Comparison of ENCODE assay signal across 8 cellular contexts in the genomic region with DNA sequence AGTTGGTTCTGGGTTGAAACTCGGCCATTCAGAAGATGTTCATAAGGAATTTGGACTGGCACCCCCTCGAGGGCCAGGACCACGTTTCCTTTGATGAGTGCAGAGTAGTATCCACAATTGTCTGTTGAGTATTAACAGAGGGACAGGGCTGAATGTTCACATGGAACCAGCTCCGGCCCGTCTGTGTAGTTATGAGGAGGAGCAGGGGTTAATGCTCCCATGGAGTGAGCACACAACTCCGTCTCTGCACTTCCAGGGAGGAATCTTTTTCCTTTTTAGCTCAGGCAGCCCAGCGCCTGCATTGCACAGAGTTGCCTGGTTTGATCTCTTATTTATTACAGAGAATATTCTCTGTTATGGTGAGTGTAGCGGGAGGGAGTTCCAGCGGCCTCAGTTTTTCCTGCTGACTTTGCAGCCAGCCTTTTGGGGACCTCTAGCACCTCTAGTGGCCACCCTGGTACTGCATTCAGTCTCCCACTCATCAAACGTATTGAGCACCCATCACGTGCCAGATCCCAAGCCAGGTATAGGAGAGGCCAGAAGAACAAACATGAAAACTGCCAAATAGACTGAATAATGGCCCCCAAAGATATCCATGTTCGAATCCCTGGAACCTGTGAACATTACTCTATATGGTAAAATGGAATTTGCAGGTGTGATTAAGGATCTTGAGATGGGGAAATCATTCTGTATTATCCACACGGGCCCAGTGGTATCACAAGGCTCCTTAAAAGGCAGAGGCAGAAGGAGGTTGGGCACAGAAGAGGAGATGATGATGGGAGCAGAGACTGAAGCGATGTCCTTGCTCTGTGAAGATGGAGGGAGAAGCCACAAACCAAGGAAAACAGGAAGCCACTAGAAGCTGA.
A peak's percentile ranks its signal among the peaks of the same experiment; 100 is the strongest.
DNase-seq lines count a peak whose midpoint lies in the region; ATAC-seq and TF ChIP-seq lines count a peak whose summit lies in the region.

No MANE protein-coding gene starts in this region.

- BruUV-seq in Panc1 (replicated peaks; lab: Mats Ljungman, UMichigan) = no TSS peak

- intact Hi-C loops in CD4-positive, alpha-beta memory T cell (cut with micrococcal nuclease) = loop anchor here (2.0 kb wide), 1 partner anchor 74 kb away; no protein-coding TSS in a partner anchor
- intact Hi-C loops in Panc1 (cut with micrococcal nuclease; ENCODE audit: unreplicated experiment) (no loop called here), thyroid gland (cut with DNase I) (no loop called here)

- no peaks in the 10 kb centered on the region for H3K36me3 ChIP-seq in CD4-positive, alpha-beta memory T cell (ENCODE audit: insufficient read depth, low read length)
- H3K36me3 ChIP-seq in Panc1 (ENCODE audit: control insufficient read depth, insufficient read depth, low read length) (no peaks in the 10 kb centered on the region), thyroid gland (no peaks in the 10 kb centered on the region)

- H3K9me3 ChIP-seq in CD4-positive, alpha-beta memory T cell (ENCODE audit: control insufficient read depth in 1 of 2, low read length in 2 of 2) = no peaks in the 10 kb centered on the region
- H3K9me3 ChIP-seq in Panc1 (ENCODE audit: control insufficient read depth, insufficient read depth, low read depth, low read length) (no peaks in the 10 kb centered on the region), thyroid gland (no peaks in the 10 kb centered on the region)

- no peak overlapping the region for H3K4me3 Mint-ChIP-seq in CD4-positive, alpha-beta memory T cell
- no peak overlapping the region for H3K4me3 Mint-ChIP-seq in activated T-helper 17 cell treated with anti-CD3 and anti-CD28 coated beads, Interleukin-2, amount 50 U/mL, for 72 hours

- no peak overlapping the region for H3K27ac ChIP-seq in CD4-positive, alpha-beta memory T cell (ENCODE audit: low read depth, low read length)
- no peak overlapping the region for H3K27ac ChIP-seq in Panc1 (ENCODE audit: low read length)
- H3K27ac ChIP-seq in foreskin keratinocyte = no peak overlapping the region
- no peak overlapping the region for H3K27ac ChIP-seq in thyroid gland

- in situ Hi-C loops in Panc1 (cut with HindIII; ENCODE audit: low pct_unique_long_range_greater_than_20kb, low sequenced_read_pairs) = no loop called here

- CTCF ChIA-PET in CD4-positive, alpha-beta memory T cell (lab: Charles Lee; ENCODE audit: partially characterized antibody) = interaction anchor here (0.9 to 1.8 kb wide), 5 partner anchors 26 to 74 kb away, joined by 3 to 11 read pairs (median 3); no protein-coding TSS in a partner anchor
- CTCF ChIA-PET in Panc1 (lab: Charles Lee) = interaction anchor here (0.6 to 1.2 kb wide), 4 partner anchors 47 to 101 kb away, joined by 3 to 5 read pairs (median 4); no protein-coding TSS in a partner anchor

- H3K4me3 ChIP-seq in CD4-positive, alpha-beta memory T cell (ENCODE audit: low read length in 2 of 2) = no peak overlapping the region
- no peak overlapping the region for H3K4me3 ChIP-seq in Panc1 (ENCODE audit: low read depth in 2 of 2, low read length in 2 of 2)
- H3K4me3 ChIP-seq in thyroid gland (replicated peaks in 1 of 3) = no peak overlapping the region

- no peaks in the 10 kb centered on the region for H3K36me3 Mint-ChIP-seq in CD4-positive, alpha-beta memory T cell
- no peaks in the 10 kb centered on the region for H3K36me3 Mint-ChIP-seq in activated T-helper 17 cell treated with anti-CD3 and anti-CD28 coated beads, Interleukin-2, amount 50 U/mL, for 72 hours (ENCODE audit: low read depth)

- WGBS in thyroid gland, 2 donors = 39 to 41% methylated on average over 14 of the region's 14 CpGs

- POLR2A ChIA-PET in CD4-positive, alpha-beta memory T cell (lab: Charles Lee; ENCODE audit: partially characterized antibody) = no interaction called here
- POLR2A ChIA-PET in Panc1 (lab: Charles Lee) = no interaction called here

- peak; percentile 36 to 52 (median 40) for DNase-seq in CD4-positive, alpha-beta memory T cell
- DNase-seq in HT1080 (ENCODE audit: low read depth) = peak; percentile 53
- DNase-seq in Panc1 (ENCODE audit: low read depth, low spot score) = peak; percentile 45
- peak; percentile 11 to 29 for DNase-seq in foreskin keratinocyte
- peak; percentile 77 for DNase-seq in omental fat pad (ENCODE audit: low spot score)
- peak; percentile 72 to 73 for DNase-seq in thyroid gland

- TF ChIP-seq CTCF in Panc1 (IDR thresholded peaks at IDR 0.05) (peak; percentile 97), foreskin keratinocyte (conservative IDR thresholded peaks at IDR 0.05) (peak; percentile 81), omental fat pad (IDR thresholded peaks at IDR 0.05) (peak in 1 of 3 donors; percentile 47), thyroid gland (IDR thresholded peaks at IDR 0.05) (peak; percentile 53 to 93 (median 67))

- H3K27me3 ChIP-seq in CD4-positive, alpha-beta memory T cell (ENCODE audit: insufficient read depth, low read length) = peaks cover 9% of the 10 kb centered on the region
- peaks cover 16% of the 10 kb centered on the region for H3K27me3 ChIP-seq in Panc1 (ENCODE audit: control insufficient read depth, insufficient read depth, low read length)
- peaks cover 4% of the 10 kb centered on the region for H3K27me3 ChIP-seq in foreskin keratinocyte
- no peaks in the 10 kb centered on the region for H3K27me3 ChIP-seq in thyroid gland

- no peaks in the 10 kb centered on the region for H3K9me3 Mint-ChIP-seq in CD4-positive, alpha-beta memory T cell
- no peaks in the 10 kb centered on the region for H3K9me3 Mint-ChIP-seq in activated T-helper 17 cell treated with anti-CD3 and anti-CD28 coated beads, Interleukin-2, amount 50 U/mL, for 72 hours

- peak overlapping the region in 1 of 7 donors; percentile 3 for H3K27ac Mint-ChIP-seq in CD4-positive, alpha-beta memory T cell
- H3K27ac Mint-ChIP-seq in activated T-helper 17 cell treated with anti-CD3 and anti-CD28 coated beads, Interleukin-2, amount 50 U/mL, for 72 hours = no peak overlapping the region

- no peak for TF ChIP-seq POLR2A in thyroid gland (IDR thresholded peaks at IDR 0.05)

- H3K4me1 Mint-ChIP-seq in CD4-positive, alpha-beta memory T cell = peaks cover 0 to 10% (median 4%) of the 10 kb centered on the region in 4 donors
- H3K4me1 Mint-ChIP-seq in activated T-helper 17 cell treated with anti-CD3 and anti-CD28 coated beads, Interleukin-2, amount 50 U/mL, for 72 hours = peaks cover 6% of the 10 kb centered on the region

- peak; percentile 86 for ATAC-seq in Panc1
- peak; percentile 57 for ATAC-seq in activated T-helper 17 cell treated with anti-CD3 and anti-CD28 coated beads, Interleukin-2, amount 50 U/mL, for 72 hours (replicated peaks)
- peak; percentile 86 for ATAC-seq in foreskin keratinocyte
- ATAC-seq in omental fat pad (ENCODE audit: low FRiP score) = peak; percentile 47
- no peak for ATAC-seq in HG03175 (IDR thresholded peaks at IDR 0.05; ENCODE audit: unreplicated experiment)

- H3K4me1 ChIP-seq in CD4-positive, alpha-beta memory T cell (ENCODE audit: insufficient read depth, low read length) = no peaks in the 10 kb centered on the region
- H3K4me1 ChIP-seq in Panc1 (ENCODE audit: control insufficient read depth, insufficient read depth, low read length) (no peaks in the 10 kb centered on the region), foreskin keratinocyte (no peaks in the 10 kb centered on the region), thyroid gland (peaks cover 3 to 19% of the 10 kb centered on the region in 2 donors)

- H3K27me3 Mint-ChIP-seq in CD4-positive, alpha-beta memory T cell = peaks cover 23 to 40% of the 10 kb centered on the region in 2 donors
- peaks cover 46% of the 10 kb centered on the region for H3K27me3 Mint-ChIP-seq in activated T-helper 17 cell treated with anti-CD3 and anti-CD28 coated beads, Interleukin-2, amount 50 U/mL, for 72 hours

Comparison
In these comparisons a context has a peak if more than half of its experiments do, and no peak if none do; other contexts are left out.
1. DNase-seq: peak in every context shown above with its lines; median percentile 77 in omental fat pad; 72 in thyroid gland; 53 in HT1080; 45 in Panc1; 40 in CD4-positive, alpha-beta memory T cell; 20 in foreskin keratinocyte.